Comparison of ENCODE assay signal across 9 cellular contexts in the genomic region with DNA sequence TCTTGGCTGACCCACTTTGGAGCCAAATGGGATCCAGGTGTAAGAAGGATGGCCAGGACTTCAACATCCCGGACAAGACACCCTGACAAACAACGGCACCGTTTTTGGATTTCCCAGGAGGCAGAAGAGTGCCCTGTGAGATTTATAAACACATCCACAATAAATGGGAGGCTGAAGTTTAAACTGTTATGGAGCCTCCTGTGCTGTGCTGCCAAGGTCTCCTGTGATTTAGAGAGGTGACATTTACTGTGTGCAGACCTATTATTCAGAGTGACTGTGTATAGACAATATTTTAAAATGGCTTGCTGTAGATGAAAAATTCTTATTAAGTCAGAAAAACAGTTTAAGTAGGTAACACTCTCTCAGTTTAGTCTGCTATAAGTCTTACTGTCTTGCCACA.
"Had no signal": no experiment of that assay in that cellular context is flagged by ENCODE, and none has a peak within 500 bp of the region (broad histone marks: within the 10 kb centered on the region; RNA-seq: fewer than 3 reads in every experiment).

No MANE protein-coding gene starts in this region.

- H3K27ac Mint-ChIP-seq: GM23338, H9, HFFc6 had no signal

- H3K4me3 ChIP-seq: GM23248, GM23338, HAP-1 had no signal

- H3K36me3 ChIP-seq: HAP-1 had no signal

- H3K9me3 ChIP-seq: HAP-1 had no signal

- H2AFZ ChIP-seq: GM23248, GM23338 had no signal

- H3K27ac ChIP-seq: GM23248 had no signal

- ATAC-seq: GM23338, HCT116 had no signal

- H3K4me3 Mint-ChIP-seq: GM23338, H9, HFFc6 had no signal

- DNase-seq: GM23248, GOT3, H7, H9, HCEC 1CT, HFFc6 had no signal

- H3K4me1 Mint-ChIP-seq: GM23338, H9 had no signal

- H3K9me3 Mint-ChIP-seq: GM23338, H9 had no signal

- H3K4me2 ChIP-seq: GM23338 had no signal

- H3K9ac ChIP-seq: GM23248 had no signal
